ENCODE assay signal across 18 cellular contexts in genomic region chr20:3612795-3613560, GRCh38. TPM values are rescaled to one million over a fixed set of nuclear protein-coding genes. Genes with fewer than 3 reads are reported as not detected.
DNase-seq lines count a peak whose midpoint lies in the region; ATAC-seq and TF ChIP-seq lines count a peak whose summit lies in the region.
"Had no signal": no experiment of that assay in that cellular context is flagged by ENCODE, and none has a peak within 500 bp of the region (broad histone marks: within the 10 kb centered on the region; RNA-seq: fewer than 3 reads in every experiment).

No MANE protein-coding gene starts in this region.

- no peaks in the 10 kb centered on the region for H3K79me2 ChIP-seq in Loucy (ENCODE audit: insufficient read depth, low read length)

- no peak overlapping the region for H3K4me3 Mint-ChIP-seq in endodermal cell
- H3K4me3 Mint-ChIP-seq: activated CD4-positive, alpha-beta T cell treated with anti-CD3 and anti-CD28 coated beads, Interleukin-2, amount 10 ng/mL, durations not matched to agents 24 days and 14 days; activated T-cell treated with anti-CD3 and anti-CD28 coated beads, Interleukin-2, amount 50 U/mL, for 72 hours; CD8-positive, alpha-beta T cell; natural killer cell treated with Interleukin-12 subunit alpha and Interleukin-12 subunit beta and Interleukin-15 and Interleukin-18, amount 100 ng/mL, for 72 hours had no signal

- DNase-seq in DMS79 treated with DMSO at 0.1 percent for 48 hours (lab: John Stamatoyannopoulos, UW) = peak; percentile 85
- no peak for DNase-seq in endodermal cell
- no peak for DNase-seq in retinal pigment epithelial cell (ENCODE audit: low read depth)
- DNase-seq in pons (ENCODE audit: low spot score) = no peak
- DNase-seq: activated CD4-positive, alpha-beta T cell treated with anti-CD3 and anti-CD28 coated beads, Interleukin-2, amount 10 ng/mL, durations not matched to agents 24 days and 14 days; activated T-cell treated with anti-CD3 and anti-CD28 coated beads, Interleukin-2, amount 50 U/mL, for 72 hours; CD8-positive, alpha-beta T cell; NCI-H1436 treated with DMSO at 0.1 percent for 48 hours; NCI-H526; stimulated activated CD4-positive, alpha-beta T cell treated with anti-CD3 and anti-CD28 coated beads, Interleukin-2, amount 100 ng/mL, for 24 hours had no signal

- H3K36me3 ChIP-seq in Loucy (ENCODE audit: insufficient read depth, low read length) = no peaks in the 10 kb centered on the region
- H3K36me3 ChIP-seq in endodermal cell (ENCODE audit: control insufficient read depth, insufficient read depth, low read length) = no peaks in the 10 kb centered on the region

- H3K4me1 ChIP-seq in Loucy (ENCODE audit: insufficient read depth, low read length, poor library complexity, severe bottlenecking) = no peaks in the 10 kb centered on the region
- no peaks in the 10 kb centered on the region for H3K4me1 ChIP-seq in endodermal cell (ENCODE audit: control insufficient read depth, insufficient read depth, low read length)

- WGBS in endodermal cell (ENCODE audit: insufficient coverage in 1 of 2, insufficient read length in 1 of 2), 2 experiments = 92 to 95% methylated on average over 9 to 10 of the region's 10 CpGs

- no peaks in the 10 kb centered on the region for H3F3A ChIP-seq in Loucy (ENCODE audit: low read depth)

- H3K4me2 ChIP-seq in Loucy (ENCODE audit: low read depth, low read length, poor library complexity, severe bottlenecking) = no peak overlapping the region

- H3K9ac ChIP-seq in Loucy (ENCODE audit: low read depth, low read length, poor library complexity, severe bottlenecking) = no peak overlapping the region
- no peak overlapping the region for H3K9ac ChIP-seq in endodermal cell (ENCODE audit: extremely low read depth, low read length, poor library complexity, severe bottlenecking)

- TF ChIP-seq CTCF in Loucy (conservative IDR thresholded peaks at IDR 0.05; ENCODE audit: low read length) = 0 out of 2 replicates have a peak, but pooled peaks have one; percentile 11
- peak; percentile 28 for TF ChIP-seq CTCF in endodermal cell (conservative IDR thresholded peaks at IDR 0.05)
- TF ChIP-seq CTCF in retinal pigment epithelial cell (conservative IDR thresholded peaks at IDR 0.05; ENCODE audit: low read depth, low read length) = peak; percentile 3

- no peak overlapping the region for H3K27ac ChIP-seq in endodermal cell (ENCODE audit: low read depth, low read length)
- H3K27ac ChIP-seq: RWPE1 had no signal

- H3K9me2 ChIP-seq in Loucy (replicated peaks; ENCODE audit: low read depth, low read length) = no peaks in the 10 kb centered on the region

- H3K4me3 ChIP-seq in Loucy (ENCODE audit: low read length, poor library complexity, severe bottlenecking) = no peak overlapping the region
- no peak overlapping the region for H3K4me3 ChIP-seq in endodermal cell (ENCODE audit: low read length)
- no peak overlapping the region for H3K4me3 ChIP-seq in retinal pigment epithelial cell (ENCODE audit: low read length)

- no peaks in the 10 kb centered on the region for H4K20me1 ChIP-seq in Loucy (ENCODE audit: insufficient read depth, low read length, poor library complexity, severe bottlenecking)

- no peak overlapping the region for H2AFZ ChIP-seq in Loucy (ENCODE audit: low read length)

- H3K27me3 ChIP-seq in Loucy (ENCODE audit: insufficient read depth, low read length, poor library complexity, severe bottlenecking) = no peaks in the 10 kb centered on the region
- H3K27me3 ChIP-seq in endodermal cell (ENCODE audit: control insufficient read depth, insufficient read depth, low read length, poor library complexity, severe bottlenecking) = no peaks in the 10 kb centered on the region

- H3K4me1 Mint-ChIP-seq in endodermal cell = peaks cover 13% of the 10 kb centered on the region
- H3K4me1 Mint-ChIP-seq: activated CD4-positive, alpha-beta T cell treated with anti-CD3 and anti-CD28 coated beads, Interleukin-2, amount 10 ng/mL, durations not matched to agents 24 days and 14 days had no signal

- no peaks in the 10 kb centered on the region for H3K27me3 Mint-ChIP-seq in endodermal cell (ENCODE audit: insufficient read depth)
- H3K27me3 Mint-ChIP-seq: activated CD4-positive, alpha-beta T cell treated with anti-CD3 and anti-CD28 coated beads, Interleukin-2, amount 10 ng/mL, durations not matched to agents 24 days and 14 days; natural killer cell treated with Interleukin-12 subunit alpha and Interleukin-12 subunit beta and Interleukin-15 and Interleukin-18, amount 100 ng/mL, for 72 hours had no signal

- no peak overlapping the region for H3K27ac Mint-ChIP-seq in endodermal cell
- H3K27ac Mint-ChIP-seq: activated CD4-positive, alpha-beta T cell treated with anti-CD3 and anti-CD28 coated beads, Interleukin-2, amount 10 ng/mL, durations not matched to agents 24 days and 14 days; activated T-cell treated with anti-CD3 and anti-CD28 coated beads, Interleukin-2, amount 50 U/mL, for 72 hours; CD8-positive, alpha-beta T cell; natural killer cell treated with Interleukin-12 subunit alpha and Interleukin-12 subunit beta and Interleukin-15 and Interleukin-18, amount 100 ng/mL, for 72 hours had no signal

- no peaks in the 10 kb centered on the region for H3K9me3 Mint-ChIP-seq in endodermal cell
- H3K9me3 Mint-ChIP-seq: activated CD4-positive, alpha-beta T cell treated with anti-CD3 and anti-CD28 coated beads, Interleukin-2, amount 10 ng/mL, durations not matched to agents 24 days and 14 days; activated T-cell treated with anti-CD3 and anti-CD28 coated beads, Interleukin-2, amount 50 U/mL, for 72 hours; CD8-positive, alpha-beta T cell; natural killer cell treated with Interleukin-12 subunit alpha and Interleukin-12 subunit beta and Interleukin-15 and Interleukin-18, amount 100 ng/mL, for 72 hours had no signal

- ATAC-seq in GM21526 (IDR thresholded peaks at IDR 0.05; ENCODE audit: low FRiP score, unreplicated experiment) (no peak), HG03196 (IDR thresholded peaks at IDR 0.05; ENCODE audit: unreplicated experiment) (no peak)
- ATAC-seq: activated T-cell treated with anti-CD3 and anti-CD28 coated beads, Interleukin-2, amount 50 U/mL, for 72 hours; CD8-positive, alpha-beta T cell; natural killer cell treated with Interleukin-12 subunit alpha and Interleukin-12 subunit beta and Interleukin-15 and Interleukin-18, amount 100 ng/mL, for 72 hours had no signal

- peaks cover 2% of the 10 kb centered on the region for H3K36me3 Mint-ChIP-seq in endodermal cell (ENCODE audit: low read depth)

- H3K9me3 ChIP-seq in Loucy (ENCODE audit: insufficient read depth, low read depth, low read length) = no peaks in the 10 kb centered on the region
- H3K9me3 ChIP-seq in endodermal cell (ENCODE audit: control insufficient read depth, low read length) = no peaks in the 10 kb centered on the region

RNA-seq across cellular contexts. Expression of gene GFRA4, which starts 50.2 kb away (rescaled TPM):
- not detected for total RNA-seq in endodermal cell
- polyA plus RNA-seq in endodermal cell (2013, experiment 1 of 2) = not detected
- not detected for polyA plus RNA-seq in endodermal cell (2013, experiment 2 of 2)
- total RNA-seq: activated CD4-positive, alpha-beta T cell treated with anti-CD3 and anti-CD28 coated beads, Interleukin-2, amount 10 ng/mL, durations not matched to agents 24 days and 14 days; activated T-cell treated with anti-CD3 and anti-CD28 coated beads, Interleukin-2, amount 50 U/mL, for 72 hours; CD8-positive, alpha-beta T cell; lower leg skin; natural killer cell treated with Interleukin-12 subunit alpha and Interleukin-12 subunit beta and Interleukin-15 and Interleukin-18, amount 100 ng/mL, for 72 hours; T-helper 2 cell treated with Interferon-gamma antibody and Interleukin-4, amounts not matched to agents 100 ng/mL and 5 ng/mL, for 36 hours had no signal
- polyA plus RNA-seq: esophagus had no signal
